Comparison of ENCODE assay signal across 19 cellular contexts in the genomic region with DNA sequence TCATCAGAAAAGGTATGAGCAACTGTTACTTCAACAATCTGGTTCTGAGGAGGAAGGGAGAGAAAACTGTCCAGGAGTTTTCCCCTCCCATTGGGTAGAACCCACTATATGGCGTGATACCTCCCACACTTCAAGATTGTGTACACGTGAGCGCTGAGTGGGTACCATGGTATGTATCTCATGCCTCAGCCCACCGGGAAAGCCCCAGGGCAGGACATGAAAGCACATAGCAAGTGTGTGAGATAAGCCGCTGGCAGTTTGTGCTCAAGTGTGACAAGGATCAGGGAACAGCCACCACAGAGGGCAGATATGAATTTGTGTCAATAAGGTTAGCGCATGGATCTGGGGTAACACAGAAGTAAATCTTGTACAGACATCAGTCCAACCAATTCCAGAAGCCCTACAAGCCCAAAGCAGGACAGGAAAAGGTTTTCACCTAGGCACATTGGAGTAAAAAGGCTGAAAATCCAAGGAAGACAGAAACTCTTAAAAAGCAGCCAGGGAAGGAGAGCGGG. TPM values are rescaled to one million over a fixed set of nuclear protein-coding genes. Genes with fewer than 3 reads are reported as not detected.
DNase-seq lines count a peak whose midpoint lies in the region; ATAC-seq and TF ChIP-seq lines count a peak whose summit lies in the region.
"Had no signal": no experiment of that assay in that cellular context is flagged by ENCODE, and none has a peak within 500 bp of the region (broad histone marks: within the 10 kb centered on the region; RNA-seq: fewer than 3 reads in every experiment).

No MANE protein-coding gene starts in this region.

- H3K36me3 ChIP-seq in GM23338 (ENCODE audit: insufficient read depth) = no peaks in the 10 kb centered on the region
- H3K36me3 ChIP-seq in MG63 = no peaks in the 10 kb centered on the region

- H3K4me2 ChIP-seq in GM23338 = no peak overlapping the region

- no peak for ATAC-seq in GM23338
- ATAC-seq in T-helper 17 cell = no peak
- ATAC-seq: HCT116, PC-3, SK-N-SH treated with all-trans-retinoic acid at 6 μM for 48 hours had no signal

- no peak overlapping the region for H3K4me3 ChIP-seq in GM23338
- H3K4me3 ChIP-seq in MG63 = no peak overlapping the region

- H3K9me3 ChIP-seq in T-helper 17 cell (ENCODE audit: control insufficient read depth, low read length, poor library complexity, severe bottlenecking) = no peaks in the 10 kb centered on the region
- H3K9me3 ChIP-seq in MG63 = no peaks in the 10 kb centered on the region

- H3K79me2 ChIP-seq in GM23338 (replicated peaks; ENCODE audit: insufficient read depth) = no peaks in the 10 kb centered on the region

- no peaks in the 10 kb centered on the region for H3K4me1 ChIP-seq in GM23338 (ENCODE audit: insufficient read depth)

- TF ChIP-seq CTCF in GM23338 (conservative IDR thresholded peaks at IDR 0.05; ENCODE audit: low read depth in 2 of 2) = no peak

- H3K4me3 Mint-ChIP-seq in GM23338 = no peak overlapping the region
- no peak overlapping the region for H3K4me3 Mint-ChIP-seq in T-helper 17 cell

- H4K20me1 ChIP-seq in GM23338 (replicated peaks; ENCODE audit: insufficient read depth) = no peaks in the 10 kb centered on the region

- no peaks in the 10 kb centered on the region; the same call in 2 of the 3 replicates for H3K4me1 Mint-ChIP-seq in GM23338
- H3K4me1 Mint-ChIP-seq in T-helper 17 cell = peaks cover 2% of the 10 kb centered on the region

- H3K27me3 ChIP-seq in GM23338 (ENCODE audit: insufficient read depth) = no peaks in the 10 kb centered on the region
- H3K27me3 ChIP-seq in MG63 = no peaks in the 10 kb centered on the region

- H3K27ac Mint-ChIP-seq in GM23338 = no peak overlapping the region
- peak overlapping the region; percentile 41 for H3K27ac Mint-ChIP-seq in T-helper 17 cell

- peak overlapping the region; percentile 18; the same call in 1 of the 2 replicates for H2AFZ ChIP-seq in GM23338

- H3K36me3 Mint-ChIP-seq in GM23338 (ENCODE audit: low read depth) (no peaks in the 10 kb centered on the region), T-helper 17 cell (ENCODE audit: low read depth) (no peaks in the 10 kb centered on the region)

- no peaks in the 10 kb centered on the region for H3K9me2 ChIP-seq in GM23338 (ENCODE audit: insufficient read depth)

- H3F3A ChIP-seq in GM23338 (replicated peaks; ENCODE audit: low read depth) = no peaks in the 10 kb centered on the region

- no peak for DNase-seq in GM23338 (ENCODE audit: low spot score)
- no peak for DNase-seq in T-helper 17 cell
- peak; percentile 67 for DNase-seq in islet precursor cell
- no peak for DNase-seq in NCI-H1417 treated with DMSO at 0.1 percent for 48 hours (lab: John Stamatoyannopoulos, UW)
- DNase-seq in NCI-H82 treated with DMSO at 0.1 percent for 48 hours (lab: John Stamatoyannopoulos, UW; ENCODE audit: unreplicated experiment) = no peak
- no peak for DNase-seq in COLO829 (ENCODE audit: low spot score)
- DNase-seq in MG63 = no peak
- DNase-seq: ACHN, GOT3, NCI-H187, NCI-H2107, NCI-H2227 treated with DMSO at 0.1 percent for 48 hours, NCI-H510A treated with DMSO at 0.1 percent for 48 hours, NCI-H774, PC-3 had no signal

- no peaks in the 10 kb centered on the region for H3K9me3 Mint-ChIP-seq in GM23338

- H3K27ac ChIP-seq in GM23338 (ENCODE audit: low read depth) = no peak overlapping the region
- H3K27ac ChIP-seq: C4-2B, RWPE1 had no signal

- H3K27me3 Mint-ChIP-seq in GM23338 (ENCODE audit: insufficient read depth, low read depth, poor library complexity) = peaks cover 3% of the 10 kb centered on the region
- peaks cover 22% of the 10 kb centered on the region for H3K27me3 Mint-ChIP-seq in T-helper 17 cell

TF ChIP-seq in GM23338, 12 proteins besides CTCF, POLR2A, EP300 and RAD21:
- TF ChIP-seq, protein P1, sequence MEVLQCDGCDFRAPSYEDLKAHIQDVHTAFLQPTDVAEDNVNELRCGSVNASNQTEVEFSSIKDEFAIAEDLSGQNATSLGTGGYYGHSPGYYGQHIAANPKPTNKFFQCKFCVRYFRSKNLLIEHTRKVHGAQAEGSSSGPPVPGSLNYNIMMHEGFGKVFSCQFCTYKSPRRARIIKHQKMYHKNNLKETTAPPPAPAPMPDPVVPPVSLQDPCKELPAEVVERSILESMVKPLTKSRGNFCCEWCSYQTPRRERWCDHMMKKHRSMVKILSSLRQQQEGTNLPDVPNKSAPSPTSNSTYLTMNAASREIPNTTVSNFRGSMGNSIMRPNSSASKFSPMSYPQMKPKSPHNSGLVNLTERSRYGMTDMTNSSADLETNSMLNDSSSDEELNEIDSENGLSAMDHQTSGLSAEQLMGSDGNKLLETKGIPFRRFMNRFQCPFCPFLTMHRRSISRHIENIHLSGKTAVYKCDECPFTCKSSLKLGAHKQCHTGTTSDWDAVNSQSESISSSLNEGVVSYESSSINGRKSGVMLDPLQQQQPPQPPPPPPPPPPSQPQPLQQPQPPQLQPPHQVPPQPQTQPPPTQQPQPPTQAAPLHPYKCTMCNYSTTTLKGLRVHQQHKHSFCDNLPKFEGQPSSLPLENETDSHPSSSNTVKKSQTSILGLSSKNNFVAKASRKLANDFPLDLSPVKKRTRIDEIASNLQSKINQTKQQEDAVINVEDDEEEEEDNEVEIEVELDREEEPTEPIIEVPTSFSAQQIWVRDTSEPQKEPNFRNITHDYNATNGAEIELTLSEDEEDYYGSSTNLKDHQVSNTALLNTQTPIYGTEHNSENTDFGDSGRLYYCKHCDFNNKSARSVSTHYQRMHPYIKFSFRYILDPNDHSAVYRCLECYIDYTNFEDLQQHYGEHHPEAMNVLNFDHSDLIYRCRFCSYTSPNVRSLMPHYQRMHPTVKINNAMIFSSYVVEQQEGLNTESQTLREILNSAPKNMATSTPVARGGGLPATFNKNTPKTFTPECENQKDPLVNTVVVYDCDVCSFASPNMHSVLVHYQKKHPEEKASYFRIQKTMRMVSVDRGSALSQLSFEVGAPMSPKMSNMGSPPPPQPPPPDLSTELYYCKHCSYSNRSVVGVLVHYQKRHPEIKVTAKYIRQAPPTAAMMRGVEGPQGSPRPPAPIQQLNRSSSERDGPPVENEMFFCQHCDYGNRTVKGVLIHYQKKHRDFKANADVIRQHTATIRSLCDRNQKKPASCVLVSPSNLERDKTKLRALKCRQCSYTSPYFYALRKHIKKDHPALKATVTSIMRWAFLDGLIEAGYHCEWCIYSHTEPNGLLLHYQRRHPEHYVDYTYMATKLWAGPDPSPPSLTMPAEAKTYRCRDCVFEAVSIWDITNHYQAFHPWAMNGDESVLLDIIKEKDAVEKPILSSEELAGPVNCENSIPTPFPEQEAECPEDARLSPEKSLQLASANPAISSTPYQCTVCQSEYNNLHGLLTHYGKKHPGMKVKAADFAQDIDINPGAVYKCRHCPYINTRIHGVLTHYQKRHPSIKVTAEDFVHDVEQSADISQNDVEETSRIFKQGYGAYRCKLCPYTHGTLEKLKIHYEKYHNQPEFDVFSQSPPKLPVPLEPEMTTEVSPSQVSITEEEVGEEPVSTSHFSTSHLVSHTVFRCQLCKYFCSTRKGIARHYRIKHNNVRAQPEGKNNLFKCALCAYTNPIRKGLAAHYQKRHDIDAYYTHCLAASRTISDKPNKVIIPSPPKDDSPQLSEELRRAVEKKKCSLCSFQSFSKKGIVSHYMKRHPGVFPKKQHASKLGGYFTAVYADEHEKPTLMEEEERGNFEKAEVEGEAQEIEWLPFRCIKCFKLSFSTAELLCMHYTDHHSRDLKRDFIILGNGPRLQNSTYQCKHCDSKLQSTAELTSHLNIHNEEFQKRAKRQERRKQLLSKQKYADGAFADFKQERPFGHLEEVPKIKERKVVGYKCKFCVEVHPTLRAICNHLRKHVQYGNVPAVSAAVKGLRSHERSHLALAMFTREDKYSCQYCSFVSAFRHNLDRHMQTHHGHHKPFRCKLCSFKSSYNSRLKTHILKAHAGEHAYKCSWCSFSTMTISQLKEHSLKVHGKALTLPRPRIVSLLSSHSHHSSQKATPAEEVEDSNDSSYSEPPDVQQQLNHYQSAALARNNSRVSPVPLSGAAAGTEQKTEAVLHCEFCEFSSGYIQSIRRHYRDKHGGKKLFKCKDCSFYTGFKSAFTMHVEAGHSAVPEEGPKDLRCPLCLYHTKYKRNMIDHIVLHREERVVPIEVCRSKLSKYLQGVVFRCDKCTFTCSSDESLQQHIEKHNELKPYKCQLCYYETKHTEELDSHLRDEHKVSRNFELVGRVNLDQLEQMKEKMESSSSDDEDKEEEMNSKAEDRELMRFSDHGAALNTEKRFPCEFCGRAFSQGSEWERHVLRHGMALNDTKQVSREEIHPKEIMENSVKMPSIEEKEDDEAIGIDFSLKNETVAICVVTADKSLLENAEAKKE (CRISPR knock-in tag; IDR thresholded peaks at IDR 0.05) = no peak
- TF ChIP-seq POLR2AphosphoS5 (IDR thresholded peaks at IDR 0.05; ENCODE audit: low read depth) = no peak
- no peak for TF ChIP-seq EZH2phosphoT487 (IDR thresholded peaks at IDR 0.05; ENCODE audit: unreplicated experiment)
- no peak for TF ChIP-seq STAT1 (IDR thresholded peaks at IDR 0.05; ENCODE audit: unreplicated experiment)

RNA-seq across cellular contexts. Expression of a gene that starts 42.6 kb away (rescaled TPM):
- total RNA-seq in GM23338 (2014; rRNA removed; shearing (Covaris generic)) = 25.8 and 31.6 TPM in 2 replicates
- 24.4 and 29.2 TPM in 2 replicates for polyA plus RNA-seq in GM23338 (2016; fragmentation: Nextera tagmentation; extraction: Ambion mirVana)
- total RNA-seq in T-helper 17 cell = 10 to 100 TPM; 18.8 to 22.3 TPM
- 28.1 and 41.6 TPM in 2 replicates for total RNA-seq in MG63 (2014; rRNA removed; shearing (Covaris generic); ENCODE audit: low replicate concordance)
